ENCODE assay signal across 18 cellular contexts in the genomic region with DNA sequence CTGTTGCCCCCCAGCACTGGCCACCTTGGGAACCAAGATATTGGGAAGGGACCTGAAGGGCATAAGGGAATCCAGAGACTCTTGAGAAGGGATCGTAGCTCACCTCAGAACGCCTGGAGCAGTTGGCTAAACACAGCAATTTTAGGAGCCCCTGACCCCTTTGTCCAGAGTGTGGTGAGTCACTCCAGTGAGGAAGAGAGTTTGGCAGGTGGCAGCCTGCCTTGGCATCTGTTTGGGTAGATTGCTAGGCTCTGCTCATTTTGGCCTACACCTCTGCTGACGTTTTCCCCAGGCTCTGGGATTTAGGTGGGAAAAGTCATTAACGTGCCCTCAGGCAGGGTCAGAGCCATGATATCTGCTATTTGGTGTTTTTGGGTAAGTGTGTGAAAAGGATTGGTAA.
A peak's percentile ranks its signal among the peaks of the same experiment; 100 is the strongest.
DNase-seq lines count a peak whose midpoint lies in the region; ATAC-seq and TF ChIP-seq lines count a peak whose summit lies in the region.
"Had no signal": no experiment of that assay in that cellular context is flagged by ENCODE, and none has a peak within 500 bp of the region (broad histone marks: within the 10 kb centered on the region; RNA-seq: fewer than 3 reads in every experiment).

No MANE protein-coding gene starts in this region.

- H4K20me1 ChIP-seq in BLaER1 treated with 17β-estradiol and CSF1 and Interleukin-3, amounts not matched to agents 10 nM and 100 nM: peaks cover 9 to 85% (median 44%) of the 10 kb centered on the region in 11 experiments; a peak in 18 of 22 replicates

- no peak overlapping the region; a peak in 2 of 22 replicates for H3K9ac ChIP-seq in BLaER1 treated with 17β-estradiol and CSF1 and Interleukin-3, amounts not matched to agents 10 nM and 100 nM
- H3K9ac ChIP-seq: KMS-11 had no signal

- no peak for TF ChIP-seq CTCF in omental fat pad (IDR thresholded peaks at IDR 0.05)

- no peaks in the 10 kb centered on the region for H3K27me3 ChIP-seq in BLaER1 treated with 17β-estradiol and CSF1 and Interleukin-3, amounts not matched to agents 10 nM and 100 nM
- H3K27me3 ChIP-seq in MG63: no peaks in the 10 kb centered on the region

- peak; percentile 48 for ATAC-seq in omental fat pad (ENCODE audit: low FRiP score)
- no peak for ATAC-seq in GM18868 (IDR thresholded peaks at IDR 0.05; ENCODE audit: unreplicated experiment)
- no peak for ATAC-seq in HG02610 (IDR thresholded peaks at IDR 0.05; ENCODE audit: unreplicated experiment)
- ATAC-seq: activated CD8-positive, alpha-beta T cell treated with anti-CD3 and anti-CD28 coated beads for 36 hours; activated naive CD4-positive, alpha-beta T cell treated with anti-CD3 and anti-CD28 coated beads, Interleukin-2, amount 50 U/mL, for 72 hours had no signal

- H3K9me3 ChIP-seq in BLaER1 treated with 17β-estradiol and CSF1 and Interleukin-3, amounts not matched to agents 10 nM and 100 nM (replicated peaks in 1 of 11): peaks cover 0 to 10% (median 0%) of the 10 kb centered on the region in 11 experiments; a peak in 8 of 22 replicates
- no peaks in the 10 kb centered on the region for H3K9me3 ChIP-seq in MG63

- H3K4me2 ChIP-seq in BLaER1 treated with 17β-estradiol and CSF1 and Interleukin-3, amounts not matched to agents 10 nM and 100 nM: peak overlapping the region; percentile 27 to 69 (median 56); a peak in 20 of 22 replicates
- H3K4me2 ChIP-seq: KMS-11, PC-9 had no signal

- peaks cover 21 to 53% (median 38%) of the 10 kb centered on the region in 10 experiments for H3K4me1 ChIP-seq in BLaER1 treated with 17β-estradiol and CSF1 and Interleukin-3, amounts not matched to agents 10 nM and 100 nM

- DNase-seq in MG63 (peak; percentile 62), dermis microvascular lymphatic vessel endothelial cell (ENCODE audit: low read depth in 2 of 2) (peak; percentile 27 to 57), omental fat pad (ENCODE audit: low spot score) (no peak)
- DNase-seq in activated effector memory CD4-positive, alpha-beta T cell treated with Interleukin-2 at 50 U/mL for 16 hours: no peak
- DNase-seq: activated B cell treated with CpG ODN at 0.5 μM for 24 hours; activated CD8-positive, alpha-beta T cell treated with anti-CD3 and anti-CD28 coated beads for 36 hours; activated T-cell treated with anti-CD3 and anti-CD28 coated beads, Interleukin-2, amount 50 U/mL, for 1 hour; CD8-positive, alpha-beta memory T cell; EL; NCI-H2171; NCI-H526 treated with DMSO at 0.1 percent for 48 hours; PC-9; stimulated activated CD4-positive, alpha-beta T cell treated with anti-CD3 and anti-CD28 coated beads, Interleukin-15, amount 100 ng/mL, for 24 hours had no signal

- H3K36me3 ChIP-seq in BLaER1 treated with 17β-estradiol and CSF1 and Interleukin-3, amounts not matched to agents 10 nM and 100 nM: peaks cover 15 to 48% (median 34%) of the 10 kb centered on the region in 11 experiments
- no peaks in the 10 kb centered on the region; the same call in none of the 2 replicates for H3K36me3 ChIP-seq in MG63

- peak overlapping the region in 4 of 11 experiments; percentile 5 to 15 (median 11); a peak in 4 of 22 replicates for H3K27ac ChIP-seq in BLaER1 treated with 17β-estradiol and CSF1 and Interleukin-3, amounts not matched to agents 10 nM and 100 nM
- H3K27ac ChIP-seq: KMS-11, PC-9 had no signal

- no peak overlapping the region for H3K4me3 ChIP-seq in BLaER1 treated with 17β-estradiol and CSF1 and Interleukin-3, amounts not matched to agents 10 nM and 100 nM
- H3K4me3 ChIP-seq in MG63: no peak overlapping the region
- H3K4me3 ChIP-seq: PC-9 had no signal

Comparison
In these comparisons a context has a peak if more than half of its experiments do, and no peak if none do; other contexts are left out.
1. DNase-seq: peak in MG63 (single experiment) and dermis microvascular lymphatic vessel endothelial cell (2 of 2); none in omental fat pad (single experiment) and activated effector memory CD4-positive, alpha-beta T cell treated with Interleukin-2 at 50 U/mL for 16 hours (single experiment).